14 cellular contexts compared by ENCODE assay signal in genomic region chr2:216348909-216349308, GRCh38. TPM values are rescaled to one million over a fixed set of nuclear protein-coding genes. Genes with fewer than 3 reads are reported as not detected.
DNase-seq lines count a peak whose midpoint lies in the region; ATAC-seq, FAIRE-seq and TF ChIP-seq lines count a peak whose summit lies in the region.
"Had no signal": no experiment of that assay in that cellular context is flagged by ENCODE, and none has a peak within 500 bp of the region (broad histone marks: within the 10 kb centered on the region; RNA-seq: fewer than 3 reads in every experiment).

No MANE protein-coding gene starts in this region.

- H3K4me1 Mint-ChIP-seq in activated naive CD4-positive, alpha-beta T cell treated with anti-CD3 and anti-CD28 coated beads, Interleukin-2, amount 10 ng/mL, durations not matched to agents 7 days and 5 days, result peaks cover 66% of the 10 kb centered on the region

- TF ChIP-seq CTCF in RWPE2 (IDR thresholded peaks at IDR 0.05; ENCODE audit: poor library complexity, severe bottlenecking) (no peak), D721Med (IDR thresholded peaks at IDR 0.05; ENCODE audit: insufficient read depth, missing control alignments) (no peak)

- peaks cover 22% of the 10 kb centered on the region for H3K4me1 ChIP-seq in RWPE2 (ENCODE audit: insufficient read depth, poor library complexity, severe bottlenecking)

- peak overlapping the region; percentile 69 to 73 for H3K27ac Mint-ChIP-seq in activated naive CD4-positive, alpha-beta T cell treated with anti-CD3 and anti-CD28 coated beads, Interleukin-2, amount 50 U/mL, for 72 hours
- no peak overlapping the region for H3K27ac Mint-ChIP-seq in activated naive CD4-positive, alpha-beta T cell treated with anti-CD3 and anti-CD28 coated beads, Interleukin-2, amount 10 ng/mL, durations not matched to agents 7 days and 5 days

- H3K27ac ChIP-seq in RWPE2 (ENCODE audit: poor library complexity, severe bottlenecking), result peak overlapping the region; percentile 26
- H3K27ac ChIP-seq: C4-2B had no signal

- FAIRE-seq in D721Med (lab: Jason Lieb, UNC) (no peak), HTR-8/SVneo (lab: Jason Lieb, UNC) (no peak)
- FAIRE-seq: GM12891 had no signal

- H3K27me3 Mint-ChIP-seq in activated naive CD4-positive, alpha-beta T cell treated with anti-CD3 and anti-CD28 coated beads, Interleukin-2, amount 10 ng/mL, durations not matched to agents 7 days and 5 days, result peaks cover 5% of the 10 kb centered on the region

- CTCF ChIA-PET in activated naive CD4-positive, alpha-beta T cell treated with anti-CD3 and anti-CD28 coated beads, Interleukin-2, amount 10 ng/mL, durations not matched to agents 7 days and 5 days (lab: Charles Lee), result interaction anchor here (0.8 kb wide), 1 partner anchor 56 kb away, joined by 3 read pairs; no protein-coding TSS in a partner anchor

- H3K4me3 ChIP-seq in RWPE2 (ENCODE audit: severe bottlenecking), result no peak overlapping the region

- no peaks in the 10 kb centered on the region for H3K9me3 ChIP-seq in RWPE2 (ENCODE audit: severe bottlenecking)

- no peaks in the 10 kb centered on the region for H3K9me3 Mint-ChIP-seq in activated naive CD4-positive, alpha-beta T cell treated with anti-CD3 and anti-CD28 coated beads, Interleukin-2, amount 50 U/mL, for 72 hours
- no peaks in the 10 kb centered on the region for H3K9me3 Mint-ChIP-seq in activated naive CD4-positive, alpha-beta T cell treated with anti-CD3 and anti-CD28 coated beads, Interleukin-2, amount 10 ng/mL, durations not matched to agents 7 days and 5 days

- H3K27me3 ChIP-seq in RWPE2 (ENCODE audit: insufficient read depth, poor library complexity, severe bottlenecking), result no peaks in the 10 kb centered on the region

- no peaks in the 10 kb centered on the region for H3K36me3 Mint-ChIP-seq in activated naive CD4-positive, alpha-beta T cell treated with anti-CD3 and anti-CD28 coated beads, Interleukin-2, amount 50 U/mL, for 72 hours
- peaks cover 5% of the 10 kb centered on the region for H3K36me3 Mint-ChIP-seq in activated naive CD4-positive, alpha-beta T cell treated with anti-CD3 and anti-CD28 coated beads, Interleukin-2, amount 10 ng/mL, durations not matched to agents 7 days and 5 days

- H3K4me3 Mint-ChIP-seq in activated naive CD4-positive, alpha-beta T cell treated with anti-CD3 and anti-CD28 coated beads, Interleukin-2, amount 10 ng/mL, durations not matched to agents 7 days and 5 days, result no peak overlapping the region

- no peak for DNase-seq in activated naive CD4-positive, alpha-beta T cell treated with anti-CD3 and anti-CD28 coated beads, Interleukin-2, amount 50 U/mL, for 72 hours (ENCODE audit: low spot score in 2 of 2)
- no peak for DNase-seq in activated naive CD4-positive, alpha-beta T cell treated with anti-CD3 and anti-CD28 coated beads, Interleukin-2, amount 10 ng/mL, durations not matched to agents 7 days and 5 days
- no peak for DNase-seq in RWPE2 (ENCODE audit: low spot score)
- DNase-seq in stimulated activated naive CD8-positive, alpha-beta T cell treated with anti-CD3 and anti-CD28 coated beads, Interleukin-15, Interleukin-2, amounts not matched to agents 100 U/mL and 50 U/mL, for 24 hours, result peak; percentile 25
- DNase-seq in D721Med (ENCODE audit: insufficient read length, low spot score), result no peak
- DNase-seq in HTR-8/SVneo (ENCODE audit: insufficient read length, low spot score), result no peak
- DNase-seq: activated CD4-positive, alpha-beta T cell treated with anti-CD3 and anti-CD28 coated beads, Interleukin-2, amount 50 U/mL, for 1 hour; head of caudate nucleus; NCI-H1417 treated with DMSO at 0.1 percent for 48 hours; substantia nigra had no signal

- no peaks in the 10 kb centered on the region for H3K36me3 ChIP-seq in RWPE2 (ENCODE audit: low read depth)

- ATAC-seq in activated naive CD4-positive, alpha-beta T cell treated with anti-CD3 and anti-CD28 coated beads, Interleukin-2, amount 50 U/mL, for 72 hours, result peak; percentile 85 to 87
- ATAC-seq in RWPE2 (ENCODE audit: low read depth), result peak; percentile 88
- peak; percentile 93 for ATAC-seq in esophagus mucosa
- ATAC-seq in stimulated activated naive CD8-positive, alpha-beta T cell treated with anti-CD3 and anti-CD28 coated beads, Interleukin-15, Interleukin-2, amounts not matched to agents 100 U/mL and 50 U/mL, for 24 hours, result peak; percentile 72
- ATAC-seq in GM18868 (IDR thresholded peaks at IDR 0.05; ENCODE audit: unreplicated experiment), result no peak

RNA-seq across cellular contexts. Expression of gene MARCHF4, which starts 23.4 kb away (rescaled TPM):
- not detected for total RNA-seq in activated naive CD4-positive, alpha-beta T cell treated with anti-CD3 and anti-CD28 coated beads, Interleukin-2, amount 50 U/mL, for 72 hours
- total RNA-seq in esophagus mucosa, result not detected
